ENCODE assay signal across 10 cellular contexts in genomic region chr14:64612021-64612380, GRCh38.
DNase-seq lines count a peak whose midpoint lies in the region; ATAC-seq and TF ChIP-seq lines count a peak whose summit lies in the region.
"Had no signal": no experiment of that assay in that cellular context is flagged by ENCODE, and none has a peak within 500 bp of the region (broad histone marks: within the 10 kb centered on the region; RNA-seq: fewer than 3 reads in every experiment).

No MANE protein-coding gene starts in this region.

- BruUV-seq in PC-3 (replicated peaks; lab: Mats Ljungman, UMichigan) = no TSS peak

- ATAC-seq in PC-3 = peak; percentile 57
- no peak for ATAC-seq in GM18870 (IDR thresholded peaks at IDR 0.05; ENCODE audit: unreplicated experiment)
- ATAC-seq: CD8-positive, alpha-beta T cell had no signal

- H3K4me3 ChIP-seq in AG10803 (ENCODE audit: low read length) (no peak overlapping the region), PC-3 (ENCODE audit: low read length) (no peak overlapping the region)

- H3F3A ChIP-seq in PC-3 (ENCODE audit: low read length, unreplicated experiment) = no peaks in the 10 kb centered on the region

- H3K9me2 ChIP-seq in PC-3 (replicated peaks; ENCODE audit: low read length) = no peaks in the 10 kb centered on the region

- DNase-seq in AG10803 (ENCODE audit: low read depth) = peak; percentile 83
- DNase-seq in PC-3 = peak; percentile 53
- peak; percentile 31 for DNase-seq in fibroblast of gingiva (ENCODE audit: low read depth)
- peak; percentile 48 for DNase-seq in myocyte (ENCODE audit: low read depth)
- no peak for DNase-seq in NCI-H1436 (lab: John Stamatoyannopoulos, UW)
- no peak for DNase-seq in activated T-helper 1 cell treated with anti-CD3 and anti-CD28 coated beads, Interleukin-12 subunit alpha, Interleukin-12 subunit beta, Interleukin-2, Interleukin-4 antibody, amounts not matched to agents 30 ng/mL and 10 ng/mL and 1 ng/mL, durations not matched to agents 14 hours and 24 hours and 36 hours (ENCODE audit: low spot score)
- no peak for DNase-seq in NCI-H1694 (lab: John Stamatoyannopoulos, UW)
- DNase-seq: CD8-positive, alpha-beta T cell; substantia nigra had no signal

- CTCF ChIA-PET in PC-3 (lab: Charles Lee) = interaction anchor here (0.9 to 1.2 kb wide), 2 partner anchors 17 to 25 kb away, joined by 3 to 5 read pairs; no protein-coding TSS in a partner anchor

- H3K9me3 Mint-ChIP-seq in activated T-helper 1 cell treated with anti-CD3 and anti-CD28 coated beads, Interleukin-12 subunit alpha, Interleukin-12 subunit beta, Interleukin-2, Interleukin-4 antibody, amounts not matched to agents 30 ng/mL and 10 ng/mL and 1 ng/mL, durations not matched to agents 14 hours and 24 hours and 36 hours = no peaks in the 10 kb centered on the region
- H3K9me3 Mint-ChIP-seq: CD8-positive, alpha-beta T cell had no signal

- TF ChIP-seq CTCF in AG10803 (conservative IDR thresholded peaks at IDR 0.05; ENCODE audit: low read length) (no peak), PC-3 (conservative IDR thresholded peaks at IDR 0.05; ENCODE audit: low read depth, low read length) (no peak)

- peak overlapping the region; percentile 28 for H2AFZ ChIP-seq in PC-3 (ENCODE audit: low read length)

- no peaks in the 10 kb centered on the region for H3K4me1 Mint-ChIP-seq in activated T-helper 1 cell treated with anti-CD3 and anti-CD28 coated beads, Interleukin-12 subunit alpha, Interleukin-12 subunit beta, Interleukin-2, Interleukin-4 antibody, amounts not matched to agents 30 ng/mL and 10 ng/mL and 1 ng/mL, durations not matched to agents 14 hours and 24 hours and 36 hours (ENCODE audit: low read depth)

- H3K36me3 ChIP-seq in PC-3 (ENCODE audit: low read depth, low read length) = no peaks in the 10 kb centered on the region

- H3K4me1 ChIP-seq in PC-3 (ENCODE audit: insufficient read depth, low read length) = peaks cover 30% of the 10 kb centered on the region

- intact Hi-C loops in PC-3 (cut with micrococcal nuclease) = loop anchor here (5.0 kb wide), 1 partner anchor 110 kb away; the partner anchor contains the start of genes ZBTB1 and ZBTB25
- intact Hi-C loops in activated T-helper 1 cell treated with anti-CD3 and anti-CD28 coated beads, Interleukin-12 subunit alpha, Interleukin-12 subunit beta, Interleukin-2, Interleukin-4 antibody, amounts not matched to agents 30 ng/mL and 10 ng/mL and 1 ng/mL, durations not matched to agents 14 hours and 24 hours and 36 hours (cut with micrococcal nuclease) = no loop called here

- H3K9me3 ChIP-seq in PC-3 (ENCODE audit: low read length) = no peaks in the 10 kb centered on the region

- H4K20me1 ChIP-seq in PC-3 (ENCODE audit: low read length) = no peaks in the 10 kb centered on the region

- no peaks in the 10 kb centered on the region for H3K79me2 ChIP-seq in PC-3 (ENCODE audit: low read length)

- H3K27me3 Mint-ChIP-seq in activated T-helper 1 cell treated with anti-CD3 and anti-CD28 coated beads, Interleukin-12 subunit alpha, Interleukin-12 subunit beta, Interleukin-2, Interleukin-4 antibody, amounts not matched to agents 30 ng/mL and 10 ng/mL and 1 ng/mL, durations not matched to agents 14 hours and 24 hours and 36 hours (ENCODE audit: insufficient read depth) = peaks cover 7% of the 10 kb centered on the region

- H3K4me3 Mint-ChIP-seq in activated T-helper 1 cell treated with anti-CD3 and anti-CD28 coated beads, Interleukin-12 subunit alpha, Interleukin-12 subunit beta, Interleukin-2, Interleukin-4 antibody, amounts not matched to agents 30 ng/mL and 10 ng/mL and 1 ng/mL, durations not matched to agents 14 hours and 24 hours and 36 hours = no peak overlapping the region
- H3K4me3 Mint-ChIP-seq: CD8-positive, alpha-beta T cell had no signal

- H3K36me3 Mint-ChIP-seq in activated T-helper 1 cell treated with anti-CD3 and anti-CD28 coated beads, Interleukin-12 subunit alpha, Interleukin-12 subunit beta, Interleukin-2, Interleukin-4 antibody, amounts not matched to agents 30 ng/mL and 10 ng/mL and 1 ng/mL, durations not matched to agents 14 hours and 24 hours and 36 hours (ENCODE audit: low read depth) = no peaks in the 10 kb centered on the region
- H3K36me3 Mint-ChIP-seq: CD8-positive, alpha-beta T cell had no signal

- H3K27ac ChIP-seq in PC-3 (ENCODE audit: low read length) = peak overlapping the region; percentile 43

- no peaks in the 10 kb centered on the region for H3K27me3 ChIP-seq in PC-3 (ENCODE audit: low read length)

- peak overlapping the region; percentile 26 for H3K4me2 ChIP-seq in PC-3 (ENCODE audit: low read length)

- POLR2A ChIA-PET in PC-3 (lab: Charles Lee; ENCODE audit: unreplicated experiment) = interaction anchor here (1.0 kb wide), 1 partner anchor 17 kb away, joined by 4 read pairs; no protein-coding TSS in a partner anchor

- H3K9ac ChIP-seq in PC-3 (ENCODE audit: low read length) = no peak overlapping the region

- no peak overlapping the region for H3K27ac Mint-ChIP-seq in activated T-helper 1 cell treated with anti-CD3 and anti-CD28 coated beads, Interleukin-12 subunit alpha, Interleukin-12 subunit beta, Interleukin-2, Interleukin-4 antibody, amounts not matched to agents 30 ng/mL and 10 ng/mL and 1 ng/mL, durations not matched to agents 14 hours and 24 hours and 36 hours
- H3K27ac Mint-ChIP-seq: CD8-positive, alpha-beta T cell had no signal

Comparison
In these comparisons a context has a peak if more than half of its experiments do, and no peak if none do; other contexts are left out.
1. DNase-seq: peak in AG10803 (single experiment), PC-3 (single experiment), fibroblast of gingiva (single experiment) and myocyte (single experiment); none in NCI-H1436 (single experiment), activated T-helper 1 cell treated with anti-CD3 and anti-CD28 coated beads, Interleukin-12 subunit alpha, Interleukin-12 subunit beta, Interleukin-2, Interleukin-4 antibody, amounts not matched to agents 30 ng/mL and 10 ng/mL and 1 ng/mL, durations not matched to agents 14 hours and 24 hours and 36 hours (single experiment) and NCI-H1694 (single experiment).